8 cellular contexts compared by ENCODE assay signal in genomic region chr4:142567199-142567598, GRCh38.
DNase-seq lines count a peak whose midpoint lies in the region; ATAC-seq and TF ChIP-seq lines count a peak whose summit lies in the region.

No MANE protein-coding gene starts in this region.

- CTCF ChIA-PET in Calu3 (lab: Charles Lee) = interaction anchor here (0.6 to 2.0 kb wide), 8 partner anchors 17 to 154 kb away, joined by 3 to 19 read pairs (median 3); no protein-coding TSS in a partner anchor

- peaks cover 47% of the 10 kb centered on the region for H3K4me1 Mint-ChIP-seq in Calu3 (ENCODE audit: low read depth, unreplicated experiment)
- H3K4me1 Mint-ChIP-seq in activated naive CD8-positive, alpha-beta T cell (ENCODE audit: low read depth) = peaks cover 75% of the 10 kb centered on the region
- peaks cover 0 to 7% of the 10 kb centered on the region in 2 donors for H3K4me1 Mint-ChIP-seq in natural killer cell treated with Interleukin-12 subunit alpha and Interleukin-12 subunit beta and Interleukin-15 and Interleukin-18, amount 100 ng/mL, for 72 hours (ENCODE audit: low read depth in 2 of 2)

- H3K27ac Mint-ChIP-seq in Calu3 (ENCODE audit: unreplicated experiment) = peak overlapping the region; percentile 100
- peak overlapping the region; percentile 95 for H3K27ac Mint-ChIP-seq in activated naive CD8-positive, alpha-beta T cell
- H3K27ac Mint-ChIP-seq in natural killer cell treated with Interleukin-12 subunit alpha and Interleukin-12 subunit beta and Interleukin-15 and Interleukin-18, amount 100 ng/mL, for 72 hours = peak overlapping the region; percentile 78 to 86

- peak overlapping the region; percentile 75 for H3K4me3 Mint-ChIP-seq in Calu3 (ENCODE audit: low read depth, unreplicated experiment)
- H3K4me3 Mint-ChIP-seq in activated naive CD8-positive, alpha-beta T cell = peak overlapping the region; percentile 88
- peak overlapping the region; percentile 83 for H3K4me3 Mint-ChIP-seq in natural killer cell treated with Interleukin-12 subunit alpha and Interleukin-12 subunit beta and Interleukin-15 and Interleukin-18, amount 100 ng/mL, for 72 hours

- no peak for TF ChIP-seq CTCF in Calu3 (IDR thresholded peaks at IDR 0.05; ENCODE audit: unreplicated experiment)

- no TSS peak for BruUV-seq in Calu3 (replicated peaks; lab: Mats Ljungman, UMichigan)

- intact Hi-C loops in Calu3 (cut with micrococcal nuclease; ENCODE audit: unreplicated experiment) = loop anchor here (2.0 to 10.0 kb wide), 4 partner anchors 35 to 442 kb away; no protein-coding TSS in a partner anchor

- ATAC-seq in natural killer cell treated with Interleukin-12 subunit alpha and Interleukin-12 subunit beta and Interleukin-15 and Interleukin-18, amount 100 ng/mL, for 72 hours = peak in 1 of 2 donors; percentile 75
- ATAC-seq in GM21423 (IDR thresholded peaks at IDR 0.05; ENCODE audit: unreplicated experiment) (no peak), HG02938 (IDR thresholded peaks at IDR 0.05; ENCODE audit: unreplicated experiment) (no peak), GM19397 (IDR thresholded peaks at IDR 0.05; ENCODE audit: unreplicated experiment) (no peak), HG03469 (IDR thresholded peaks at IDR 0.05; ENCODE audit: unreplicated experiment) (no peak)

- no peaks in the 10 kb centered on the region for H3K27me3 Mint-ChIP-seq in Calu3 (ENCODE audit: unreplicated experiment)
- no peaks in the 10 kb centered on the region for H3K27me3 Mint-ChIP-seq in activated naive CD8-positive, alpha-beta T cell
- H3K27me3 Mint-ChIP-seq in natural killer cell treated with Interleukin-12 subunit alpha and Interleukin-12 subunit beta and Interleukin-15 and Interleukin-18, amount 100 ng/mL, for 72 hours = no peaks in the 10 kb centered on the region

- H3K36me3 Mint-ChIP-seq in Calu3 (ENCODE audit: insufficient read depth, unreplicated experiment) = peaks cover 16% of the 10 kb centered on the region
- H3K36me3 Mint-ChIP-seq in activated naive CD8-positive, alpha-beta T cell = peaks cover 5% of the 10 kb centered on the region
- no peaks in the 10 kb centered on the region for H3K36me3 Mint-ChIP-seq in natural killer cell treated with Interleukin-12 subunit alpha and Interleukin-12 subunit beta and Interleukin-15 and Interleukin-18, amount 100 ng/mL, for 72 hours

- H3K9me3 Mint-ChIP-seq in Calu3 (ENCODE audit: low read depth, unreplicated experiment) = no peaks in the 10 kb centered on the region
- H3K9me3 Mint-ChIP-seq in activated naive CD8-positive, alpha-beta T cell (ENCODE audit: low read depth) = peaks cover 4% of the 10 kb centered on the region
- peaks cover 6% of the 10 kb centered on the region for H3K9me3 Mint-ChIP-seq in natural killer cell treated with Interleukin-12 subunit alpha and Interleukin-12 subunit beta and Interleukin-15 and Interleukin-18, amount 100 ng/mL, for 72 hours

- DNase-seq in Calu3 (peak; percentile 46), OCI-M1 (lab: John Stamatoyannopoulos, UW) (peak; percentile 80)
- DNase-seq in natural killer cell treated with Interleukin-12 subunit alpha and Interleukin-12 subunit beta and Interleukin-15 and Interleukin-18, amount 100 ng/mL, for 72 hours (ENCODE audit: low spot score) = no peak
